In genomic region chr11:134577801-134578200, GRCh38 we compare ENCODE assay signal across 27 cellular contexts.
"Had no signal": no experiment of that assay in that cellular context is flagged by ENCODE, and none has a peak within 500 bp of the region (broad histone marks: within the 10 kb centered on the region; RNA-seq: fewer than 3 reads in every experiment).

No MANE protein-coding gene starts in this region.

- ATAC-seq: left lobe of liver; naive thymus-derived CD8-positive, alpha-beta T cell; psoas muscle; right lobe of liver; stimulated activated naive CD8-positive, alpha-beta T cell treated with anti-CD3 and anti-CD28 coated beads, Interleukin-15, amount 100 ng/mL, for 72 hours; upper lobe of right lung had no signal

- H3K27me3 ChIP-seq: ovary, right lobe of liver, uterus had no signal

- DNase-seq: dermis blood vessel endothelial cell; effector memory CD4-positive, alpha-beta T cell; erythroblast; hypothalamus; immature natural killer cell; mammary epithelial cell; mesendoderm; midbrain; naive thymus-derived CD8-positive, alpha-beta T cell; nephron progenitor cell; occipital lobe; ovary; psoas muscle; right lobe of liver; stimulated activated CD4-positive, alpha-beta T cell treated with anti-CD3 and anti-CD28 coated beads, Interleukin-12 subunit alpha, Interleukin-12 subunit beta, amount 100 ng/mL, for 4 hours; stimulated activated CD4-positive, alpha-beta T cell treated with anti-CD3 and anti-CD28 coated beads, Interleukin-1b, Interleukin-23, amount 100 ng/mL, for 48 hours; stimulated activated CD4-positive, alpha-beta T cell treated with anti-CD3 and anti-CD28 coated beads, Interleukin-4, amount 100 ng/mL, for 1 hour; stimulated activated CD8-positive, alpha-beta memory T cell treated with anti-CD3 and anti-CD28 coated beads, Interleukin-4, amount 100 ng/mL, for 48 hours; stimulated activated naive CD4-positive, alpha-beta T cell; stimulated activated naive CD8-positive, alpha-beta T cell treated with anti-CD3 and anti-CD28 coated beads, Interleukin-15, amount 100 ng/mL, for 72 hours; transverse colon; upper lobe of right lung; uterus had no signal

- H3K27ac ChIP-seq: coronary artery, ovary, psoas muscle, right lobe of liver, suprapubic skin, transverse colon, upper lobe of right lung, uterus had no signal

- H3K9me3 ChIP-seq: ovary, psoas muscle, right lobe of liver, suprapubic skin, transverse colon, upper lobe of right lung, uterus had no signal

- H3K4me1 ChIP-seq: psoas muscle, right lobe of liver, suprapubic skin, transverse colon, uterus had no signal

- H3K36me3 ChIP-seq: ovary, right lobe of liver, suprapubic skin, transverse colon, upper lobe of right lung, uterus had no signal

- H3K4me3 ChIP-seq: coronary artery, ovary, psoas muscle, right lobe of liver, smooth muscle cell, suprapubic skin, transverse colon, upper lobe of right lung, uterus had no signal
